ENCODE assay signal across 8 cellular contexts in genomic region chr11:18115360-18116127, GRCh38. TPM values are rescaled to one million over a fixed set of nuclear protein-coding genes. Genes with fewer than 3 reads are reported as not detected.
DNase-seq lines count a peak whose midpoint lies in the region; ATAC-seq and TF ChIP-seq lines count a peak whose summit lies in the region.

No MANE protein-coding gene starts in this region.

- no peaks in the 10 kb centered on the region for H3K9me3 Mint-ChIP-seq in CD4-positive, alpha-beta T cell
- H3K9me3 Mint-ChIP-seq in activated CD8-positive, alpha-beta T cell treated with anti-CD3 and anti-CD28 coated beads, Interleukin-2, amount 10 ng/mL, durations not matched to agents 7 days and 5 days (ENCODE audit: insufficient read depth): no peaks in the 10 kb centered on the region
- peaks cover 4% of the 10 kb centered on the region for H3K9me3 Mint-ChIP-seq in endodermal cell

- peak; percentile 86 for TF ChIP-seq CTCF in CD4-positive, alpha-beta T cell (IDR thresholded peaks at IDR 0.05)
- peak; percentile 93 for TF ChIP-seq CTCF in endodermal cell (conservative IDR thresholded peaks at IDR 0.05)

- CTCF ChIA-PET in CD4-positive, alpha-beta T cell (lab: Charles Lee): interaction anchor here (0.7 to 2.7 kb wide), 11 partner anchors 10 to 686 kb away, joined by 3 to 37 read pairs (median 4); partner anchors contain the start of gene SAAL1
- CTCF ChIA-PET in activated CD8-positive, alpha-beta T cell treated with anti-CD3 and anti-CD28 coated beads, Interleukin-2, amount 10 ng/mL, durations not matched to agents 7 days and 5 days (lab: Charles Lee): interaction anchor here (0.6 to 2.6 kb wide), 41 partner anchors 9 to 695 kb away, joined by 3 to 27 read pairs (median 4); partner anchors contain the start of genes HPS5, SAAL1 and SERGEF

- H3K27ac Mint-ChIP-seq in CD4-positive, alpha-beta T cell: no peak overlapping the region
- H3K27ac Mint-ChIP-seq in activated CD8-positive, alpha-beta T cell treated with anti-CD3 and anti-CD28 coated beads, Interleukin-2, amount 10 ng/mL, durations not matched to agents 7 days and 5 days: no peak overlapping the region
- H3K27ac Mint-ChIP-seq in endodermal cell: no peak overlapping the region

- H3K9me3 ChIP-seq in CD4-positive, alpha-beta T cell (ENCODE audit: control insufficient read depth, low read length): no peaks in the 10 kb centered on the region
- H3K9me3 ChIP-seq in endodermal cell (ENCODE audit: control insufficient read depth, low read length): no peaks in the 10 kb centered on the region

- H3K4me1 ChIP-seq in endodermal cell (ENCODE audit: control insufficient read depth, insufficient read depth, low read length): no peaks in the 10 kb centered on the region

- POLR2A ChIA-PET in CD4-positive, alpha-beta T cell (lab: Charles Lee): interaction anchor here (1.5 kb wide), 1 partner anchor 9 kb away, joined by 7 read pairs; the partner anchor contains the start of gene SAAL1
- POLR2A ChIA-PET in activated CD8-positive, alpha-beta T cell treated with anti-CD3 and anti-CD28 coated beads, Interleukin-2, amount 10 ng/mL, durations not matched to agents 7 days and 5 days (lab: Charles Lee): interaction anchor here (1.4 kb wide), 1 partner anchor 9 kb away, joined by 4 read pairs; the partner anchor contains the start of gene SAAL1

- H3K36me3 Mint-ChIP-seq in CD4-positive, alpha-beta T cell (ENCODE audit: low read depth): no peaks in the 10 kb centered on the region
- H3K36me3 Mint-ChIP-seq in activated CD8-positive, alpha-beta T cell treated with anti-CD3 and anti-CD28 coated beads, Interleukin-2, amount 10 ng/mL, durations not matched to agents 7 days and 5 days (ENCODE audit: low read depth): no peaks in the 10 kb centered on the region
- no peaks in the 10 kb centered on the region for H3K36me3 Mint-ChIP-seq in endodermal cell (ENCODE audit: low read depth)

- 9 to 20% methylated on average over 6 to 8 of the region's 9 CpGs for WGBS in endodermal cell (ENCODE audit: insufficient coverage in 1 of 2, insufficient read length in 1 of 2), 2 experiments

- H3K9ac ChIP-seq in endodermal cell (ENCODE audit: extremely low read depth, low read length, poor library complexity, severe bottlenecking): no peak overlapping the region

- peaks cover 27% of the 10 kb centered on the region for H3K27me3 Mint-ChIP-seq in CD4-positive, alpha-beta T cell
- H3K27me3 Mint-ChIP-seq in activated CD8-positive, alpha-beta T cell treated with anti-CD3 and anti-CD28 coated beads, Interleukin-2, amount 10 ng/mL, durations not matched to agents 7 days and 5 days (ENCODE audit: low read depth): peaks cover 29% of the 10 kb centered on the region
- peaks cover 39% of the 10 kb centered on the region for H3K27me3 Mint-ChIP-seq in endodermal cell (ENCODE audit: insufficient read depth)

- no peak overlapping the region for H3K27ac ChIP-seq in CD4-positive, alpha-beta T cell (ENCODE audit: low read depth, low read length)
- no peak overlapping the region for H3K27ac ChIP-seq in endodermal cell (ENCODE audit: low read depth, low read length)

- peak; percentile 41 to 64 (median 47) for DNase-seq in CD4-positive, alpha-beta T cell
- DNase-seq in HK-2 (ENCODE audit: unreplicated experiment): peak; percentile 41
- peak; percentile 49 for DNase-seq in NCI-H82 treated with DMSO at 0.1 percent for 48 hours (lab: John Stamatoyannopoulos, UW; ENCODE audit: unreplicated experiment)
- DNase-seq in activated CD8-positive, alpha-beta T cell treated with anti-CD3 and anti-CD28 coated beads, Interleukin-2, amount 10 ng/mL, durations not matched to agents 7 days and 5 days: peak; percentile 73
- DNase-seq in endodermal cell: peak; percentile 89
- peak; percentile 45 for DNase-seq in mucosa of gallbladder (ENCODE audit: low spot score)
- peak; percentile 39 for DNase-seq in stimulated activated CD8-positive, alpha-beta memory T cell treated with anti-CD3 and anti-CD28 coated beads, Interleukin-7, amount 100 ng/mL, for 24 hours (ENCODE audit: low read depth)

- no peaks in the 10 kb centered on the region for H3K4me1 Mint-ChIP-seq in CD4-positive, alpha-beta T cell (ENCODE audit: low read depth)
- H3K4me1 Mint-ChIP-seq in activated CD8-positive, alpha-beta T cell treated with anti-CD3 and anti-CD28 coated beads, Interleukin-2, amount 10 ng/mL, durations not matched to agents 7 days and 5 days (ENCODE audit: low read depth): no peaks in the 10 kb centered on the region
- no peaks in the 10 kb centered on the region for H3K4me1 Mint-ChIP-seq in endodermal cell

- no peaks in the 10 kb centered on the region for H3K36me3 ChIP-seq in endodermal cell (ENCODE audit: control insufficient read depth, insufficient read depth, low read length)

- peaks cover 7% of the 10 kb centered on the region for H3K27me3 ChIP-seq in CD4-positive, alpha-beta T cell (ENCODE audit: control insufficient read depth, insufficient read depth, low read length)
- peaks cover 53% of the 10 kb centered on the region for H3K27me3 ChIP-seq in endodermal cell (ENCODE audit: control insufficient read depth, insufficient read depth, low read length, poor library complexity, severe bottlenecking)

- no peak overlapping the region for H3K4me3 Mint-ChIP-seq in CD4-positive, alpha-beta T cell
- H3K4me3 Mint-ChIP-seq in activated CD8-positive, alpha-beta T cell treated with anti-CD3 and anti-CD28 coated beads, Interleukin-2, amount 10 ng/mL, durations not matched to agents 7 days and 5 days: no peak overlapping the region
- H3K4me3 Mint-ChIP-seq in endodermal cell: no peak overlapping the region

- intact Hi-C loops in CD4-positive, alpha-beta T cell (cut with DNase I, micrococcal nuclease): loop anchor here (1.0 to 10.0 kb wide), 8 partner anchors 615 to 1439 kb away; no protein-coding TSS in a partner anchor

- peak; percentile 89 for ATAC-seq in CD4-positive, alpha-beta T cell (ENCODE audit: poor library complexity)
- peak; percentile 92 for ATAC-seq in GM19351 (IDR thresholded peaks at IDR 0.05; ENCODE audit: unreplicated experiment)
- ATAC-seq in activated CD8-positive, alpha-beta T cell treated with anti-CD3 and anti-CD28 coated beads, Interleukin-2, amount 10 ng/mL, durations not matched to agents 7 days and 5 days: peak; percentile 94

- H3K4me3 ChIP-seq in endodermal cell (ENCODE audit: low read length): no peak overlapping the region

RNA-seq across cellular contexts. Expression of gene SAAL1, which starts 9.7 kb away (rescaled TPM):
- total RNA-seq in CD4-positive, alpha-beta T cell: 10 to 100 TPM; 21.3 to 24.5 TPM
- total RNA-seq in activated CD8-positive, alpha-beta T cell treated with anti-CD3 and anti-CD28 coated beads, Interleukin-2, amount 10 ng/mL, durations not matched to agents 7 days and 5 days: 10 to 100 TPM; 31.4 to 32.2 TPM
- total RNA-seq in endodermal cell: 10 to 100 TPM; 23.2 to 28.2 TPM
- 45.4 TPM for polyA plus RNA-seq in endodermal cell (2013, experiment 1 of 2)
- 35.8 TPM for polyA plus RNA-seq in endodermal cell (2013, experiment 2 of 2)
- total RNA-seq in mucosa of gallbladder: 7.9 TPM

RNA-seq across cellular contexts. Expression of gene MRGPRX3, which starts 16.8 kb away (rescaled TPM):
- not detected for total RNA-seq in CD4-positive, alpha-beta T cell
- not detected for total RNA-seq in activated CD8-positive, alpha-beta T cell treated with anti-CD3 and anti-CD28 coated beads, Interleukin-2, amount 10 ng/mL, durations not matched to agents 7 days and 5 days
- total RNA-seq in endodermal cell (not detected), mucosa of gallbladder (0.17 TPM)
- polyA plus RNA-seq in endodermal cell (2013, experiment 1 of 2): not detected
- polyA plus RNA-seq in endodermal cell (2013, experiment 2 of 2): not detected

RNA-seq across cellular contexts. Expression of gene MRGPRX4, which starts 57.1 kb away (rescaled TPM):
- not detected for total RNA-seq in CD4-positive, alpha-beta T cell
- total RNA-seq in activated CD8-positive, alpha-beta T cell treated with anti-CD3 and anti-CD28 coated beads, Interleukin-2, amount 10 ng/mL, durations not matched to agents 7 days and 5 days: not detected
- not detected for total RNA-seq in endodermal cell
- polyA plus RNA-seq in endodermal cell (2013, experiment 1 of 2): not detected
- polyA plus RNA-seq in endodermal cell (2013, experiment 2 of 2): not detected
- not detected for total RNA-seq in mucosa of gallbladder

Comparison
In these comparisons a context has a peak if more than half of its experiments do, and no peak if none do; other contexts are left out.
1. DNase-seq: peak in every context shown above with its lines; median percentile 89 in endodermal cell; 73 in activated CD8-positive, alpha-beta T cell treated with anti-CD3 and anti-CD28 coated beads, Interleukin-2, amount 10 ng/mL, durations not matched to agents 7 days and 5 days; 49 in NCI-H82 treated with DMSO at 0.1 percent for 48 hours; 47 in CD4-positive, alpha-beta T cell; 45 in mucosa of gallbladder; 41 in HK-2; 39 in stimulated activated CD8-positive, alpha-beta memory T cell treated with anti-CD3 and anti-CD28 coated beads, Interleukin-7, amount 100 ng/mL, for 24 hours.